In genomic region chr16:62638964-62639861, GRCh38 we compare ENCODE assay signal across 11 cellular contexts.
DNase-seq lines count a peak whose midpoint lies in the region; ATAC-seq and TF ChIP-seq lines count a peak whose summit lies in the region.
"Had no signal": no experiment of that assay in that cellular context is flagged by ENCODE, and none has a peak within 500 bp of the region (broad histone marks: within the 10 kb centered on the region; RNA-seq: fewer than 3 reads in every experiment).

No MANE protein-coding gene starts in this region.

- H3K4me2 ChIP-seq in hepatocyte = no peak overlapping the region

- H3K36me3 ChIP-seq in hepatocyte (replicated peaks; ENCODE audit: insufficient read depth, low read depth) (no peaks in the 10 kb centered on the region), right lobe of liver (no peaks in the 10 kb centered on the region), endodermal cell (ENCODE audit: control insufficient read depth, insufficient read depth, low read length) (no peaks in the 10 kb centered on the region)

- no peak for TF ChIP-seq POLR2A in right lobe of liver (IDR thresholded peaks at IDR 0.05)

- DNase-seq in left kidney (ENCODE audit: low read depth, low spot score) = peak; percentile 37
- DNase-seq in SHP77 treated with DMSO at 0.1 percent for 48 hours (lab: John Stamatoyannopoulos, UW) = no peak
- DNase-seq in hepatocyte (ENCODE audit: low spot score) = no peak
- DNase-seq in right lobe of liver = no peak
- DNase-seq in endodermal cell = no peak
- DNase-seq: central memory CD4-positive, alpha-beta T cell; NCI-H510A treated with DMSO at 0.1 percent for 48 hours had no signal

- no peak overlapping the region for H2AFZ ChIP-seq in hepatocyte

- TF ChIP-seq CTCF in hepatocyte (IDR thresholded peaks at IDR 0.05; ENCODE audit: poor library complexity) (no peak), right lobe of liver (IDR thresholded peaks at IDR 0.05) (no peak), endodermal cell (conservative IDR thresholded peaks at IDR 0.05) (no peak)

- H3K9me3 Mint-ChIP-seq in endodermal cell = no peaks in the 10 kb centered on the region

- H3K4me3 Mint-ChIP-seq in endodermal cell = no peak overlapping the region

- no peaks in the 10 kb centered on the region for H3K4me1 Mint-ChIP-seq in endodermal cell

- no peaks in the 10 kb centered on the region for H4K20me1 ChIP-seq in hepatocyte (ENCODE audit: insufficient read depth, poor library complexity, severe bottlenecking)

- H3K4me3 ChIP-seq in hepatocyte (no peak overlapping the region), right lobe of liver (no peak overlapping the region), endodermal cell (ENCODE audit: low read length) (no peak overlapping the region)
- H3K4me3 ChIP-seq: lung had no signal

- intact Hi-C loops in right lobe of liver (cut with DNase I) = no loop called here

- no peaks in the 10 kb centered on the region for H3K36me3 Mint-ChIP-seq in endodermal cell (ENCODE audit: low read depth)

- H3K4me1 ChIP-seq in hepatocyte (ENCODE audit: insufficient read depth) = no peaks in the 10 kb centered on the region
- no peaks in the 10 kb centered on the region for H3K4me1 ChIP-seq in right lobe of liver
- no peaks in the 10 kb centered on the region for H3K4me1 ChIP-seq in endodermal cell (ENCODE audit: control insufficient read depth, insufficient read depth, low read length)

- WGBS in hepatocyte (ENCODE audit: low lambda C conversion rate, missing lambda C conversion rate) = 70% methylated on average over 5 of the region's 5 CpGs
- 19% methylated on average over 5 of the region's 5 CpGs for WGBS in right lobe of liver (ENCODE audit: insufficient coverage, low coverage, low lambda C conversion rate, missing lambda C conversion rate)
- 83 to 91% methylated on average over 3 to 5 of the region's 5 CpGs for WGBS in endodermal cell (ENCODE audit: insufficient coverage in 1 of 2, insufficient read length in 1 of 2), 2 experiments

- no peak overlapping the region for H3K9ac ChIP-seq in endodermal cell (ENCODE audit: extremely low read depth, low read length, poor library complexity, severe bottlenecking)

- no peak overlapping the region for H3K27ac Mint-ChIP-seq in endodermal cell

- ATAC-seq in GM18517 (IDR thresholded peaks at IDR 0.05; ENCODE audit: unreplicated experiment) (peak; percentile 78), GM21526 (IDR thresholded peaks at IDR 0.05; ENCODE audit: low FRiP score, unreplicated experiment) (peak; percentile 80), HG03139 (IDR thresholded peaks at IDR 0.05; ENCODE audit: unreplicated experiment) (peak; percentile 80), right lobe of liver (no peak)

- H3K27ac ChIP-seq in hepatocyte (no peak overlapping the region), right lobe of liver (no peak overlapping the region), endodermal cell (ENCODE audit: low read depth, low read length) (no peak overlapping the region)

- no peaks in the 10 kb centered on the region for H3K27me3 Mint-ChIP-seq in endodermal cell (ENCODE audit: insufficient read depth)

- H3K9me2 ChIP-seq in hepatocyte (replicated peaks; ENCODE audit: insufficient read depth) = no peaks in the 10 kb centered on the region

- H3K9me3 ChIP-seq in hepatocyte (ENCODE audit: low read depth) = no peaks in the 10 kb centered on the region
- H3K9me3 ChIP-seq in right lobe of liver = no peaks in the 10 kb centered on the region
- H3K9me3 ChIP-seq in endodermal cell (ENCODE audit: control insufficient read depth, low read length) = no peaks in the 10 kb centered on the region

- no peaks in the 10 kb centered on the region for H3K79me2 ChIP-seq in hepatocyte

- no peaks in the 10 kb centered on the region for H3K27me3 ChIP-seq in hepatocyte
- H3K27me3 ChIP-seq in right lobe of liver = no peaks in the 10 kb centered on the region
- no peaks in the 10 kb centered on the region for H3K27me3 ChIP-seq in endodermal cell (ENCODE audit: control insufficient read depth, insufficient read depth, low read length, poor library complexity, severe bottlenecking)

Comparison
In these comparisons a context has a peak if more than half of its experiments do, and no peak if none do; other contexts are left out.
1. ATAC-seq: peak in GM18517 (single experiment), GM21526 (single experiment) and HG03139 (single experiment); none in right lobe of liver (0 of 4).